ENCODE assay signal across 39 cellular contexts in the genomic region with DNA sequence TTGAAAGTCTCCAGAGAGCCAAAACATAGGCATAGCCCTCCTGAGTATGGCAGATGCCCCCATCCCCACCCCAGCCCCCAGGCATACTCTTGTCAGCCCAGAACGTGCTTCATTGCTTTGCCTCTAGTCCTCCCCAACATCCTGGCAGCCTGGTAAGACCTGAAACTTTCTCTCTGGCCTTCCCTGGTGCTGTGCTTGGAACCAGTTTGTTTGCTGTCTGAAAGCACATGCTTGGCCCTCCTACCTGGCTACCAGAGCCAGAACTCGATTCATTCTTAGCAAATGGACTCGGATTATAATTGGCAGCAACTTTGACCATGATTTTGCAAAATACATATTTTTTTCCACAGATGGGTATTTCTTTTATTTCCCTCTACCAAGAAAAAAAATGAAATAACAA.
"Had no signal": no experiment of that assay in that cellular context is flagged by ENCODE, and none has a peak within 500 bp of the region (broad histone marks: within the 10 kb centered on the region; RNA-seq: fewer than 3 reads in every experiment).

No MANE protein-coding gene starts in this region.

- H3K36me3 Mint-ChIP-seq: activated naive CD4-positive, alpha-beta T cell treated with anti-CD3 and anti-CD28 coated beads, Interleukin-2, amount 10 ng/mL, durations not matched to agents 7 days and 5 days; activated naive CD8-positive, alpha-beta T cell; activated naive CD8-positive, alpha-beta T cell treated with anti-CD3 and anti-CD28 coated beads for 36 hours; activated naive CD8-positive, alpha-beta T cell treated with anti-CD3 and anti-CD28 coated beads, Interleukin-2, amount 10 ng/mL, durations not matched to agents 7 days and 5 days; brain had no signal

- H3K27me3 ChIP-seq: adrenal gland, ascending aorta, body of pancreas, brain microvascular endothelial cell, breast epithelium, cardiac muscle cell had no signal

- H3K27ac ChIP-seq: adrenal gland, ascending aorta, body of pancreas, brain microvascular endothelial cell, breast epithelium, cardiac muscle cell had no signal

- H3K4me1 Mint-ChIP-seq: activated naive CD4-positive, alpha-beta T cell treated with anti-CD3 and anti-CD28 coated beads, Interleukin-2, amount 10 ng/mL, durations not matched to agents 7 days and 5 days; activated naive CD4-positive, alpha-beta T cell treated with anti-CD3 and anti-CD28 coated beads, Interleukin-2, amount 50 U/mL, for 24 hours; activated naive CD8-positive, alpha-beta T cell treated with anti-CD3 and anti-CD28 coated beads for 36 hours; activated naive CD8-positive, alpha-beta T cell treated with anti-CD3 and anti-CD28 coated beads, Interleukin-2, amount 10 ng/mL, durations not matched to agents 7 days and 5 days; activated naive CD8-positive, alpha-beta T cell treated with anti-CD3 and anti-CD28 coated beads, Interleukin-2, amount 50 U/mL, for 24 hours; activated T-helper 17 cell treated with anti-CD3 and anti-CD28 coated beads, Interleukin-2, amount 50 U/mL, for 72 hours; central memory CD8-positive, alpha-beta T cell had no signal

- H3K4me1 ChIP-seq: adrenal gland, ascending aorta, body of pancreas, breast epithelium had no signal

- H3K27me3 Mint-ChIP-seq: activated naive CD4-positive, alpha-beta T cell treated with anti-CD3 and anti-CD28 coated beads, Interleukin-2, amount 10 ng/mL, durations not matched to agents 7 days and 5 days; activated naive CD8-positive, alpha-beta T cell treated with anti-CD3 and anti-CD28 coated beads, Interleukin-2, amount 10 ng/mL, durations not matched to agents 7 days and 5 days had no signal

- H3K4me3 ChIP-seq: adrenal gland, ascending aorta, body of pancreas, breast epithelium, cardiac muscle cell had no signal

- H3K36me3 ChIP-seq: adrenal gland, ascending aorta, brain microvascular endothelial cell, breast epithelium, cardiac muscle cell had no signal

- ATAC-seq: activated naive CD4-positive, alpha-beta T cell treated with anti-CD3 and anti-CD28 coated beads, Interleukin-2, amount 50 U/mL, for 72 hours; activated naive CD8-positive, alpha-beta T cell treated with anti-CD3 and anti-CD28 coated beads, Interleukin-2, amount 50 U/mL, for 24 hours; activated T-cell treated with anti-CD3 and anti-CD28 coated beads, Interleukin-2, amount 50 U/mL, for 4 hours; activated T-cell treated with anti-CD3 and anti-CD28 coated beads, Interleukin-2, amount 50 U/mL, for 72 hours; activated T-helper 17 cell treated with anti-CD3 and anti-CD28 coated beads, Interleukin-2, amount 50 U/mL, for 72 hours; body of pancreas had no signal

- H3K9me3 ChIP-seq: adrenal gland, ascending aorta had no signal

- H3K27ac Mint-ChIP-seq: activated naive CD4-positive, alpha-beta T cell treated with anti-CD3 and anti-CD28 coated beads for 36 hours; activated naive CD4-positive, alpha-beta T cell treated with anti-CD3 and anti-CD28 coated beads, Interleukin-2, amount 10 ng/mL, durations not matched to agents 7 days and 5 days; activated naive CD4-positive, alpha-beta T cell treated with anti-CD3 and anti-CD28 coated beads, Interleukin-2, amount 50 U/mL, for 24 hours; activated naive CD4-positive, alpha-beta T cell treated with anti-CD3 and anti-CD28 coated beads, Interleukin-2, amount 50 U/mL, for 72 hours; activated naive CD8-positive, alpha-beta T cell; activated naive CD8-positive, alpha-beta T cell treated with anti-CD3 and anti-CD28 coated beads for 36 hours; activated naive CD8-positive, alpha-beta T cell treated with anti-CD3 and anti-CD28 coated beads, Interleukin-2, amount 10 ng/mL, durations not matched to agents 7 days and 5 days; activated naive CD8-positive, alpha-beta T cell treated with anti-CD3 and anti-CD28 coated beads, Interleukin-2, amount 50 U/mL, for 24 hours; activated T-cell treated with anti-CD3 and anti-CD28 coated beads, Interleukin-2, amount 50 U/mL, for 24 hours; activated T-cell treated with anti-CD3 and anti-CD28 coated beads, Interleukin-2, amount 50 U/mL, for 72 hours; activated T-helper 1 cell treated with anti-CD3 and anti-CD28 coated beads, Interleukin-12 subunit alpha, Interleukin-12 subunit beta, Interleukin-2, Interleukin-4 antibody, amounts not matched to agents 30 ng/mL and 10 ng/mL and 1 ng/mL, durations not matched to agents 14 hours and 24 hours and 36 hours; activated T-helper 17 cell treated with anti-CD3 and anti-CD28 coated beads, Interleukin-2, amount 50 U/mL, for 72 hours; activated T-helper 2 cell treated with anti-CD3 and anti-CD28 coated beads, Interferon-gamma antibody, Interleukin-2, Interleukin-4, amounts not matched to agents 10 μg/mL and 5 μg/mL and 100 μg/mL, durations not matched to agents 14 hours and 24 hours and 36 hours; brain had no signal

- DNase-seq: activated effector memory CD4-positive, alpha-beta T cell treated with anti-CD3 and anti-CD28 coated beads, Interleukin-2, amount 50 U/mL, for 16 hours; activated effector memory CD4-positive, alpha-beta T cell treated with Interleukin-2 at 50 U/mL for 16 hours; activated gamma-delta T cell; activated gamma-delta T cell treated with Interleukin-2 at 50 U/mL for 16 hours; activated naive CD4-positive, alpha-beta T cell; activated naive CD4-positive, alpha-beta T cell treated with anti-CD3 and anti-CD28 coated beads for 36 hours; activated naive CD4-positive, alpha-beta T cell treated with anti-CD3 and anti-CD28 coated beads, Interleukin-2, amount 10 ng/mL, durations not matched to agents 7 days and 5 days; activated naive CD4-positive, alpha-beta T cell treated with anti-CD3 and anti-CD28 coated beads, Interleukin-2, amount 50 U/mL, for 16 hours; activated naive CD4-positive, alpha-beta T cell treated with Interleukin-2 at 50 U/mL for 16 hours; activated naive CD8-positive, alpha-beta T cell treated with anti-CD3 and anti-CD28 coated beads for 36 hours; activated naive CD8-positive, alpha-beta T cell treated with anti-CD3 and anti-CD28 coated beads, Interleukin-2, amount 10 ng/mL, durations not matched to agents 7 days and 5 days; activated naive CD8-positive, alpha-beta T cell treated with anti-CD3 and anti-CD28 coated beads, Interleukin-2, amount 50 U/mL, for 24 hours; activated T-cell treated with anti-CD3 and anti-CD28 coated beads for 4 hours; activated T-cell treated with anti-CD3 and anti-CD28 coated beads, Interleukin-2, amount 50 U/mL, for 1 hour; activated T-cell treated with anti-CD3 and anti-CD28 coated beads, Interleukin-2, amount 50 U/mL, for 24 hours; activated T-cell treated with anti-CD3 and anti-CD28 coated beads, Interleukin-2, amount 50 U/mL, for 4 hours; activated T-cell treated with anti-CD3 and anti-CD28 coated beads, Interleukin-2, amount 50 U/mL, for 48 hours; activated T-cell treated with anti-CD3 and anti-CD28 coated beads, Interleukin-2, amount 50 U/mL, for 72 hours; adrenal gland; amniotic stem cell; amygdala; anterior cingulate cortex; aorta; body of pancreas; brain microvascular endothelial cell; caudate nucleus; central memory CD4-positive, alpha-beta T cell; cerebellar nuclear complex had no signal

- H3K4me3 Mint-ChIP-seq: activated naive CD4-positive, alpha-beta T cell treated with anti-CD3 and anti-CD28 coated beads for 36 hours; activated naive CD4-positive, alpha-beta T cell treated with anti-CD3 and anti-CD28 coated beads, Interleukin-2, amount 10 ng/mL, durations not matched to agents 7 days and 5 days; activated naive CD4-positive, alpha-beta T cell treated with anti-CD3 and anti-CD28 coated beads, Interleukin-2, amount 50 U/mL, for 24 hours; activated naive CD8-positive, alpha-beta T cell; activated naive CD8-positive, alpha-beta T cell treated with anti-CD3 and anti-CD28 coated beads for 36 hours; activated naive CD8-positive, alpha-beta T cell treated with anti-CD3 and anti-CD28 coated beads, Interleukin-2, amount 10 ng/mL, durations not matched to agents 7 days and 5 days; activated naive CD8-positive, alpha-beta T cell treated with anti-CD3 and anti-CD28 coated beads, Interleukin-2, amount 50 U/mL, for 24 hours; activated T-cell treated with anti-CD3 and anti-CD28 coated beads, Interleukin-2, amount 50 U/mL, for 24 hours; activated T-cell treated with anti-CD3 and anti-CD28 coated beads, Interleukin-2, amount 50 U/mL, for 4 hours; activated T-cell treated with anti-CD3 and anti-CD28 coated beads, Interleukin-2, amount 50 U/mL, for 72 hours; activated T-helper 1 cell treated with anti-CD3 and anti-CD28 coated beads, Interleukin-12 subunit alpha, Interleukin-12 subunit beta, Interleukin-2, Interleukin-4 antibody, amounts not matched to agents 30 ng/mL and 10 ng/mL and 1 ng/mL, durations not matched to agents 14 hours and 24 hours and 36 hours; activated T-helper 17 cell treated with anti-CD3 and anti-CD28 coated beads, Interleukin-2, amount 50 U/mL, for 72 hours; brain; central memory CD8-positive, alpha-beta T cell had no signal
